Comparison of ENCODE assay signal across 1 cellular context in genomic region chr19:13150919-13151604, GRCh38.
TF ChIP-seq lines count a peak whose summit lies in the region.

No MANE protein-coding gene starts in this region.

TF ChIP-seq in H1, 55 proteins besides CTCF, POLR2A, EP300 and RAD21:
- no peak for TF ChIP-seq CHD2 (IDR thresholded peaks at IDR 0.05; ENCODE audit: low read length)
- TF ChIP-seq POLR2AphosphoS5 (IDR thresholded peaks at IDR 0.05; ENCODE audit: low read depth, low read length): 0 out of 2 replicates have a peak, but pooled peaks have one; percentile 11
TF ChIP-seq in H1: peak in this region for 1.
